In genomic region chr21:30463713-30464112, GRCh38 we compare ENCODE assay signal across 12 cellular contexts. TPM values are rescaled to one million over a fixed set of nuclear protein-coding genes. Genes with fewer than 3 reads are reported as not detected.
DNase-seq lines count a peak whose midpoint lies in the region; ATAC-seq and TF ChIP-seq lines count a peak whose summit lies in the region.
"Had no signal": no experiment of that assay in that cellular context is flagged by ENCODE, and none has a peak within 500 bp of the region (broad histone marks: within the 10 kb centered on the region; RNA-seq: fewer than 3 reads in every experiment).

No MANE protein-coding gene starts in this region.

- DNase-seq in H4 (ENCODE audit: low spot score) (peak; percentile 32), NCI-H460 (ENCODE audit: extremely low read depth, low read depth) (peak; percentile 5), body of pancreas (no peak), progenitor cell of endocrine pancreas (ENCODE audit: low spot score, unreplicated experiment) (no peak), AG08396 (ENCODE audit: low spot score) (no peak)
- DNase-seq in CD8-positive, alpha-beta memory T cell: no peak
- DNase-seq in stimulated activated naive CD4-positive, alpha-beta T cell (lab: John Stamatoyannopoulos, UW): no peak
- DNase-seq: T-helper 17 cell had no signal

- no peaks in the 10 kb centered on the region for H3K4me1 Mint-ChIP-seq in progenitor cell of endocrine pancreas (ENCODE audit: low read depth)
- H3K4me1 Mint-ChIP-seq in CD8-positive, alpha-beta memory T cell: no peaks in the 10 kb centered on the region
- H3K4me1 Mint-ChIP-seq: T-helper 17 cell had no signal

- intact Hi-C loops in body of pancreas (cut with DNase I): no loop called here

- peak in 4 of 7 experiments; percentile 26 to 36 (median 32) for TF ChIP-seq CTCF in body of pancreas (IDR thresholded peaks at IDR 0.05)
- TF ChIP-seq CTCF in progenitor cell of endocrine pancreas (IDR thresholded peaks at IDR 0.05; ENCODE audit: unreplicated experiment): peak; percentile 64

- no peak overlapping the region for H3K27ac ChIP-seq in body of pancreas
- no peak overlapping the region for H3K27ac ChIP-seq in CD8-positive, alpha-beta memory T cell (ENCODE audit: low read depth, low read length)

- TF ChIP-seq POLR2A in body of pancreas (IDR thresholded peaks at IDR 0.05): no peak

- H3K9me3 Mint-ChIP-seq in progenitor cell of endocrine pancreas (ENCODE audit: low read depth): no peaks in the 10 kb centered on the region
- peaks cover 0 to 11% (median 3%) of the 10 kb centered on the region in 5 donors for H3K9me3 Mint-ChIP-seq in CD8-positive, alpha-beta memory T cell
- H3K9me3 Mint-ChIP-seq: activated T-helper 2 cell treated with anti-CD3 and anti-CD28 coated beads, Interferon-gamma antibody, Interleukin-2, Interleukin-4, amounts not matched to agents 10 μg/mL and 5 μg/mL and 100 μg/mL, durations not matched to agents 14 hours and 24 hours and 36 hours; stimulated activated naive CD8-positive, alpha-beta T cell treated with anti-CD3 and anti-CD28 coated beads, Interleukin-15, Interleukin-2, amounts not matched to agents 100 ng/mL and 50 ng/mL, for 24 hours had no signal

- no peak for ATAC-seq in body of pancreas
- ATAC-seq: T-helper 17 cell had no signal

- POLR2A ChIA-PET in CD8-positive, alpha-beta memory T cell (lab: Charles Lee): no interaction called here

- no peak overlapping the region for H3K4me3 ChIP-seq in body of pancreas
- H3K4me3 ChIP-seq in CD8-positive, alpha-beta memory T cell (ENCODE audit: low read length): no peak overlapping the region

- no peaks in the 10 kb centered on the region for H3K4me1 ChIP-seq in body of pancreas
- H3K4me1 ChIP-seq in CD8-positive, alpha-beta memory T cell (ENCODE audit: insufficient read depth, low read length): no peaks in the 10 kb centered on the region

- no peaks in the 10 kb centered on the region for H3K36me3 Mint-ChIP-seq in progenitor cell of endocrine pancreas (ENCODE audit: insufficient read depth)
- no peaks in the 10 kb centered on the region for H3K36me3 Mint-ChIP-seq in CD8-positive, alpha-beta memory T cell

- no peaks in the 10 kb centered on the region for H3K27me3 ChIP-seq in body of pancreas
- no peaks in the 10 kb centered on the region for H3K27me3 ChIP-seq in CD8-positive, alpha-beta memory T cell (ENCODE audit: insufficient read depth, low read length, poor library complexity, severe bottlenecking)

- H3K36me3 ChIP-seq in body of pancreas (replicated peaks in 1 of 2; ENCODE audit: insufficient read depth in 1 of 2, low read depth in 2 of 2): no peaks in the 10 kb centered on the region
- H3K36me3 ChIP-seq in CD8-positive, alpha-beta memory T cell (ENCODE audit: insufficient read depth, low read length): no peaks in the 10 kb centered on the region

- CTCF ChIA-PET in CD8-positive, alpha-beta memory T cell (lab: Charles Lee): no interaction called here

- no peak overlapping the region for H3K27ac Mint-ChIP-seq in progenitor cell of endocrine pancreas
- no peak overlapping the region for H3K27ac Mint-ChIP-seq in CD8-positive, alpha-beta memory T cell
- H3K27ac Mint-ChIP-seq: activated T-helper 2 cell treated with anti-CD3 and anti-CD28 coated beads, Interferon-gamma antibody, Interleukin-2, Interleukin-4, amounts not matched to agents 10 μg/mL and 5 μg/mL and 100 μg/mL, durations not matched to agents 14 hours and 24 hours and 36 hours; stimulated activated naive CD8-positive, alpha-beta T cell treated with anti-CD3 and anti-CD28 coated beads, Interleukin-15, Interleukin-2, amounts not matched to agents 100 ng/mL and 50 ng/mL, for 24 hours; T-helper 17 cell had no signal

- WGBS in body of pancreas, 2 donors: 23 to 32% methylated on average over 3 of the region's 3 CpGs

- H3K9me3 ChIP-seq in body of pancreas: no peaks in the 10 kb centered on the region
- no peaks in the 10 kb centered on the region for H3K9me3 ChIP-seq in CD8-positive, alpha-beta memory T cell (ENCODE audit: low read length)

- no peaks in the 10 kb centered on the region for H3K27me3 Mint-ChIP-seq in progenitor cell of endocrine pancreas
- H3K27me3 Mint-ChIP-seq in CD8-positive, alpha-beta memory T cell: no peaks in the 10 kb centered on the region
- H3K27me3 Mint-ChIP-seq: T-helper 17 cell had no signal

- no peak overlapping the region for H3K4me3 Mint-ChIP-seq in progenitor cell of endocrine pancreas (ENCODE audit: low read depth)
- no peak overlapping the region for H3K4me3 Mint-ChIP-seq in CD8-positive, alpha-beta memory T cell
- H3K4me3 Mint-ChIP-seq: stimulated activated naive CD8-positive, alpha-beta T cell treated with anti-CD3 and anti-CD28 coated beads, Interleukin-15, Interleukin-2, amounts not matched to agents 100 ng/mL and 50 ng/mL, for 24 hours; T-helper 17 cell had no signal

RNA-seq across cellular contexts. Expression of gene KRTAP19-1, which starts 16.5 kb away (rescaled TPM):
- total RNA-seq in H4 (2014; rRNA removed; shearing (Covaris generic)): not detected in 2 replicates
- not detected in 2 replicates for total RNA-seq in NCI-H460 (2014; rRNA removed; shearing (Covaris generic))
- polyA plus RNA-seq in NCI-H460 (2014; cell fraction: nucleus; rRNA removed): not detected in 2 replicates
- not detected for total RNA-seq in body of pancreas
- not detected in 2 replicates for total RNA-seq in progenitor cell of endocrine pancreas
- not detected for total RNA-seq in CD8-positive, alpha-beta memory T cell
- polyA plus RNA-seq in CD8-positive, alpha-beta memory T cell: not detected
- total RNA-seq: activated T-helper 2 cell treated with anti-CD3 and anti-CD28 coated beads, Interferon-gamma antibody, Interleukin-2, Interleukin-4, amounts not matched to agents 10 μg/mL and 5 μg/mL and 100 μg/mL, durations not matched to agents 14 hours and 24 hours and 36 hours; LHCN-M2; T-helper 17 cell had no signal

RNA-seq across cellular contexts. Expression of gene KRTAP19-2, which starts 23.5 kb away (rescaled TPM):
- not detected in 2 replicates for total RNA-seq in H4 (2014; rRNA removed; shearing (Covaris generic))
- not detected in 2 replicates for total RNA-seq in NCI-H460 (2014; rRNA removed; shearing (Covaris generic))
- polyA plus RNA-seq in NCI-H460 (2014; cell fraction: nucleus; rRNA removed): not detected in 2 replicates
- total RNA-seq in body of pancreas: not detected
- total RNA-seq in progenitor cell of endocrine pancreas: not detected in 2 replicates
- not detected for total RNA-seq in CD8-positive, alpha-beta memory T cell
- polyA plus RNA-seq in CD8-positive, alpha-beta memory T cell: not detected
- total RNA-seq: activated T-helper 2 cell treated with anti-CD3 and anti-CD28 coated beads, Interferon-gamma antibody, Interleukin-2, Interleukin-4, amounts not matched to agents 10 μg/mL and 5 μg/mL and 100 μg/mL, durations not matched to agents 14 hours and 24 hours and 36 hours; LHCN-M2; T-helper 17 cell had no signal

RNA-seq across cellular contexts. Expression of gene KRTAP15-1, which starts 23.6 kb away (rescaled TPM):
- not detected in 2 replicates for total RNA-seq in H4 (2014; rRNA removed; shearing (Covaris generic))
- total RNA-seq in NCI-H460 (2014; rRNA removed; shearing (Covaris generic)): not detected in 2 replicates
- not detected in 2 replicates for polyA plus RNA-seq in NCI-H460 (2014; cell fraction: nucleus; rRNA removed)
- total RNA-seq in body of pancreas (not detected), progenitor cell of endocrine pancreas (not detected in 2 replicates)
- not detected for total RNA-seq in CD8-positive, alpha-beta memory T cell
- polyA plus RNA-seq in CD8-positive, alpha-beta memory T cell: not detected
- total RNA-seq: activated T-helper 2 cell treated with anti-CD3 and anti-CD28 coated beads, Interferon-gamma antibody, Interleukin-2, Interleukin-4, amounts not matched to agents 10 μg/mL and 5 μg/mL and 100 μg/mL, durations not matched to agents 14 hours and 24 hours and 36 hours; LHCN-M2; lower leg skin; T-helper 17 cell had no signal

RNA-seq across cellular contexts. Expression of gene KRTAP19-3, which starts 28.1 kb away (rescaled TPM):
- total RNA-seq in H4 (2014; rRNA removed; shearing (Covaris generic)): not detected in 2 replicates
- not detected in 2 replicates for total RNA-seq in NCI-H460 (2014; rRNA removed; shearing (Covaris generic))
- polyA plus RNA-seq in NCI-H460 (2014; cell fraction: nucleus; rRNA removed): not detected in 2 replicates
- total RNA-seq in body of pancreas: not detected
- not detected in 2 replicates for total RNA-seq in progenitor cell of endocrine pancreas
- total RNA-seq in CD8-positive, alpha-beta memory T cell: not detected
- polyA plus RNA-seq in CD8-positive, alpha-beta memory T cell: not detected
- total RNA-seq: activated T-helper 2 cell treated with anti-CD3 and anti-CD28 coated beads, Interferon-gamma antibody, Interleukin-2, Interleukin-4, amounts not matched to agents 10 μg/mL and 5 μg/mL and 100 μg/mL, durations not matched to agents 14 hours and 24 hours and 36 hours; LHCN-M2; T-helper 17 cell had no signal

RNA-seq across cellular contexts. Expression of gene KRTAP19-4, which starts 33.3 kb away (rescaled TPM):
- not detected in 2 replicates for total RNA-seq in H4 (2014; rRNA removed; shearing (Covaris generic))
- not detected in 2 replicates for total RNA-seq in NCI-H460 (2014; rRNA removed; shearing (Covaris generic))
- not detected in 2 replicates for polyA plus RNA-seq in NCI-H460 (2014; cell fraction: nucleus; rRNA removed)
- total RNA-seq in body of pancreas (not detected), progenitor cell of endocrine pancreas (not detected in 2 replicates)
- not detected for total RNA-seq in CD8-positive, alpha-beta memory T cell
- not detected for polyA plus RNA-seq in CD8-positive, alpha-beta memory T cell
- total RNA-seq: activated T-helper 2 cell treated with anti-CD3 and anti-CD28 coated beads, Interferon-gamma antibody, Interleukin-2, Interleukin-4, amounts not matched to agents 10 μg/mL and 5 μg/mL and 100 μg/mL, durations not matched to agents 14 hours and 24 hours and 36 hours; LHCN-M2; lower leg skin; T-helper 17 cell had no signal

Comparison
In these comparisons a context has a peak if more than half of its experiments do, and no peak if none do; other contexts are left out.
1. DNase-seq: peak in H4 (single experiment) and NCI-H460 (single experiment); none in body of pancreas (0 of 4), progenitor cell of endocrine pancreas (single experiment), AG08396 (single experiment), CD8-positive, alpha-beta memory T cell (0 of 5) and stimulated activated naive CD4-positive, alpha-beta T cell (0 of 6).